In genomic region chr12:121366063-121366459, GRCh38 we compare ENCODE assay signal across 2 cellular contexts.
TF ChIP-seq lines count a peak whose summit lies in the region.

No MANE protein-coding gene starts in this region.

TF ChIP-seq in IMR-90, 13 proteins besides CTCF, POLR2A, EP300 and RAD21:
- TF ChIP-seq RCOR1 (IDR thresholded peaks at IDR 0.05; ENCODE audit: insufficient replicate concordance, low read length) (no peak), BHLHE40 (IDR thresholded peaks at IDR 0.05; ENCODE audit: low read depth, low read length) (no peak), CHD1 (IDR thresholded peaks at IDR 0.05; ENCODE audit: low read depth, low read length) (no peak), MXI1 (IDR thresholded peaks at IDR 0.05; ENCODE audit: borderline replicate concordance, low read depth, low read length) (no peak), CEBPB (IDR thresholded peaks at IDR 0.05; ENCODE audit: low read depth, low read length) (no peak), MAFK (IDR thresholded peaks at IDR 0.05; ENCODE audit: low read depth, low read length) (no peak), USF2 (IDR thresholded peaks at IDR 0.05; ENCODE audit: low read depth, low read length) (no peak), SMC3 (IDR thresholded peaks at IDR 0.05; ENCODE audit: low read depth, low read length) (no peak), ELK1 (IDR thresholded peaks at IDR 0.05; ENCODE audit: borderline replicate concordance, low read depth, low read length) (no peak), NFE2L2 (IDR thresholded peaks at IDR 0.05; ENCODE audit: low read depth, low read length) (no peak), MAZ (IDR thresholded peaks at IDR 0.05; ENCODE audit: borderline replicate concordance, low read depth, low read length) (no peak), RFX5 (IDR thresholded peaks at IDR 0.05; ENCODE audit: low read depth, low read length) (no peak), FOS (IDR thresholded peaks at IDR 0.05; ENCODE audit: low read depth, low read length) (no peak)

TF ChIP-seq in GM12878, 131 proteins besides CTCF, POLR2A, EP300 and RAD21:
- no peak for TF ChIP-seq MTA3 (IDR thresholded peaks at IDR 0.05; ENCODE audit: borderline replicate concordance, low read length)
- TF ChIP-seq EED (IDR thresholded peaks at IDR 0.05; ENCODE audit: low read depth): no peak
- no peak for TF ChIP-seq RB1 (IDR thresholded peaks at IDR 0.05; ENCODE audit: borderline replicate concordance)
- TF ChIP-seq, protein P1, sequence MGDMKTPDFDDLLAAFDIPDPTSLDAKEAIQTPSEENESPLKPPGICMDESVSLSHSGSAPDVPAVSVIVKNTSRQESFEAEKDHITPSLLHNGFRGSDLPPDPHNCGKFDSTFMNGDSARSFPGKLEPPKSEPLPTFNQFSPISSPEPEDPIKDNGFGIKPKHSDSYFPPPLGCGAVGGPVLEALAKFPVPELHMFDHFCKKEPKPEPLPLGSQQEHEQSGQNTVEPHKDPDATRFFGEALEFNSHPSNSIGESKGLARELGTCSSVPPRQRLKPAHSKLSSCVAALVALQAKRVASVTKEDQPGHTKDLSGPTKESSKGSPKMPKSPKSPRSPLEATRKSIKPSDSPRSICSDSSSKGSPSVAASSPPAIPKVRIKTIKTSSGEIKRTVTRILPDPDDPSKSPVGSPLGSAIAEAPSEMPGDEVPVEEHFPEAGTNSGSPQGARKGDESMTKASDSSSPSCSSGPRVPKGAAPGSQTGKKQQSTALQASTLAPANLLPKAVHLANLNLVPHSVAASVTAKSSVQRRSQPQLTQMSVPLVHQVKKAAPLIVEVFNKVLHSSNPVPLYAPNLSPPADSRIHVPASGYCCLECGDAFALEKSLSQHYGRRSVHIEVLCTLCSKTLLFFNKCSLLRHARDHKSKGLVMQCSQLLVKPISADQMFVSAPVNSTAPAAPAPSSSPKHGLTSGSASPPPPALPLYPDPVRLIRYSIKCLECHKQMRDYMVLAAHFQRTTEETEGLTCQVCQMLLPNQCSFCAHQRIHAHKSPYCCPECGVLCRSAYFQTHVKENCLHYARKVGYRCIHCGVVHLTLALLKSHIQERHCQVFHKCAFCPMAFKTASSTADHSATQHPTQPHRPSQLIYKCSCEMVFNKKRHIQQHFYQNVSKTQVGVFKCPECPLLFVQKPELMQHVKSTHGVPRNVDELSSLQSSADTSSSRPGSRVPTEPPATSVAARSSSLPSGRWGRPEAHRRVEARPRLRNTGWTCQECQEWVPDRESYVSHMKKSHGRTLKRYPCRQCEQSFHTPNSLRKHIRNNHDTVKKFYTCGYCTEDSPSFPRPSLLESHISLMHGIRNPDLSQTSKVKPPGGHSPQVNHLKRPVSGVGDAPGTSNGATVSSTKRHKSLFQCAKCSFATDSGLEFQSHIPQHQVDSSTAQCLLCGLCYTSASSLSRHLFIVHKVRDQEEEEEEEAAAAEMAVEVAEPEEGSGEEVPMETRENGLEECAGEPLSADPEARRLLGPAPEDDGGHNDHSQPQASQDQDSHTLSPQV (IDR thresholded peaks at IDR 0.05): no peak
- TF ChIP-seq JUND (IDR thresholded peaks at IDR 0.05; ENCODE audit: low read depth, low read length): no peak
- TF ChIP-seq GATAD2B (conservative IDR thresholded peaks at IDR 0.05; ENCODE audit: low read depth): no peak
- TF ChIP-seq HDAC2 (IDR thresholded peaks at IDR 0.05): no peak
- no peak for TF ChIP-seq E2F8 (IDR thresholded peaks at IDR 0.05; ENCODE audit: low read depth, partially characterized antibody)
- TF ChIP-seq IKZF2 (IDR thresholded peaks at IDR 0.05): no peak
TF ChIP-seq in GM12878: peak in this region for 0.
